Comparison of ENCODE assay signal across 1 cellular context in genomic region chr4:98642991-98643426, GRCh38.
A peak's percentile ranks its signal among the peaks of the same experiment; 100 is the strongest.
TF ChIP-seq lines count a peak whose summit lies in the region.

No MANE protein-coding gene starts in this region.

TF ChIP-seq in HepG2, 621 proteins besides CTCF, POLR2A, EP300 and RAD21 (continued from another document):
- TF ChIP-seq, protein P1, sequence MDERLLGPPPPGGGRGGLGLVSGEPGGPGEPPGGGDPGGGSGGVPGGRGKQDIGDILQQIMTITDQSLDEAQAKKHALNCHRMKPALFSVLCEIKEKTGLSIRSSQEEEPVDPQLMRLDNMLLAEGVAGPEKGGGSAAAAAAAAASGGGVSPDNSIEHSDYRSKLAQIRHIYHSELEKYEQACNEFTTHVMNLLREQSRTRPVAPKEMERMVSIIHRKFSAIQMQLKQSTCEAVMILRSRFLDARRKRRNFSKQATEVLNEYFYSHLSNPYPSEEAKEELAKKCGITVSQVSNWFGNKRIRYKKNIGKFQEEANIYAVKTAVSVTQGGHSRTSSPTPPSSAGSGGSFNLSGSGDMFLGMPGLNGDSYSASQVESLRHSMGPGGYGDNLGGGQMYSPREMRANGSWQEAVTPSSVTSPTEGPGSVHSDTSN (CRISPR knock-in tag; IDR thresholded peaks at IDR 0.05): no peak
- no peak for TF ChIP-seq RBAK (CRISPR knock-in tag; IDR thresholded peaks at IDR 0.05)
- peak; percentile 74 for TF ChIP-seq GATAD2A (CRISPR knock-in tag; IDR thresholded peaks at IDR 0.05)
- no peak for TF ChIP-seq ATF7-NPFF (CRISPR knock-in tag; IDR thresholded peaks at IDR 0.05; ENCODE audit: low read depth)
- no peak for TF ChIP-seq SUZ12 (IDR thresholded peaks at IDR 0.05; ENCODE audit: low read depth, low read length)
- TF ChIP-seq SMYD3 (CRISPR knock-in tag; IDR thresholded peaks at IDR 0.05): no peak
- no peak for TF ChIP-seq ZNF850 (CRISPR knock-in tag; conservative IDR thresholded peaks at IDR 0.05)
- no peak for TF ChIP-seq ATF5 (CRISPR knock-in tag; IDR thresholded peaks at IDR 0.05; ENCODE audit: low read depth)
- TF ChIP-seq JUN (CRISPR knock-in tag; IDR thresholded peaks at IDR 0.05): peak; percentile 64; the same call in 1 of the 2 replicates
- TF ChIP-seq, protein P2, sequence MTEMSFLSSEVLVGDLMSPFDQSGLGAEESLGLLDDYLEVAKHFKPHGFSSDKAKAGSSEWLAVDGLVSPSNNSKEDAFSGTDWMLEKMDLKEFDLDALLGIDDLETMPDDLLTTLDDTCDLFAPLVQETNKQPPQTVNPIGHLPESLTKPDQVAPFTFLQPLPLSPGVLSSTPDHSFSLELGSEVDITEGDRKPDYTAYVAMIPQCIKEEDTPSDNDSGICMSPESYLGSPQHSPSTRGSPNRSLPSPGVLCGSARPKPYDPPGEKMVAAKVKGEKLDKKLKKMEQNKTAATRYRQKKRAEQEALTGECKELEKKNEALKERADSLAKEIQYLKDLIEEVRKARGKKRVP (CRISPR knock-in tag; IDR thresholded peaks at IDR 0.05): peak in 1 of 2 experiments; percentile 86; a peak in 2 of 4 replicates
- TF ChIP-seq CENPX (CRISPR knock-in tag; IDR thresholded peaks at IDR 0.05): no peak
- TF ChIP-seq ZNF12 (CRISPR knock-in tag; IDR thresholded peaks at IDR 0.05): peak; percentile 78
- TF ChIP-seq ZNF660 (CRISPR knock-in tag; IDR thresholded peaks at IDR 0.05; ENCODE audit: borderline replicate concordance, low read depth): no peak
- no peak for TF ChIP-seq TAF1 (CRISPR knock-in tag; IDR thresholded peaks at IDR 0.05)
- TF ChIP-seq NFE2L1 (CRISPR knock-in tag; IDR thresholded peaks at IDR 0.05; ENCODE audit: borderline replicate concordance): no peak
- TF ChIP-seq FOSL1 (CRISPR knock-in tag; IDR thresholded peaks at IDR 0.05; ENCODE audit: borderline replicate concordance): peak; percentile 83
- TF ChIP-seq, protein P3, sequence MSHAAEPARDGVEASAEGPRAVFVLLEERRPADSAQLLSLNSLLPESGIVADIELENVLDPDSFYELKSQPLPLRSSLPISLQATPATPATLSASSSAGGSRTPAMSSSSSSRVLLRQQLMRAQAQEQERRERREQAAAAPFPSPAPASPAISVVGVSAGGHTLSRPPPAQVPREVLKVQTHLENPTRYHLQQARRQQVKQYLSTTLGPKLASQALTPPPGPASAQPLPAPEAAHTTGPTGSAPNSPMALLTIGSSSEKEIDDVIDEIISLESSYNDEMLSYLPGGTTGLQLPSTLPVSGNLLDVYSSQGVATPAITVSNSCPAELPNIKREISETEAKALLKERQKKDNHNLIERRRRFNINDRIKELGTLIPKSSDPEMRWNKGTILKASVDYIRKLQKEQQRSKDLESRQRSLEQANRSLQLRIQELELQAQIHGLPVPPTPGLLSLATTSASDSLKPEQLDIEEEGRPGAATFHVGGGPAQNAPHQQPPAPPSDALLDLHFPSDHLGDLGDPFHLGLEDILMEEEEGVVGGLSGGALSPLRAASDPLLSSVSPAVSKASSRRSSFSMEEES (CRISPR knock-in tag; IDR thresholded peaks at IDR 0.05): 0 out of 2 replicates have a peak, but pooled peaks have one; percentile 30
- no peak for TF ChIP-seq ZNF512 (CRISPR knock-in tag; IDR thresholded peaks at IDR 0.05)
- no peak for TF ChIP-seq ZNF841 (CRISPR knock-in tag; IDR thresholded peaks at IDR 0.05; ENCODE audit: borderline replicate concordance)
- 0 out of 2 replicates have a peak, but pooled peaks have one; percentile 7 for TF ChIP-seq ZNF644 (CRISPR knock-in tag; IDR thresholded peaks at IDR 0.05; ENCODE audit: low read depth)
- TF ChIP-seq, protein P4, sequence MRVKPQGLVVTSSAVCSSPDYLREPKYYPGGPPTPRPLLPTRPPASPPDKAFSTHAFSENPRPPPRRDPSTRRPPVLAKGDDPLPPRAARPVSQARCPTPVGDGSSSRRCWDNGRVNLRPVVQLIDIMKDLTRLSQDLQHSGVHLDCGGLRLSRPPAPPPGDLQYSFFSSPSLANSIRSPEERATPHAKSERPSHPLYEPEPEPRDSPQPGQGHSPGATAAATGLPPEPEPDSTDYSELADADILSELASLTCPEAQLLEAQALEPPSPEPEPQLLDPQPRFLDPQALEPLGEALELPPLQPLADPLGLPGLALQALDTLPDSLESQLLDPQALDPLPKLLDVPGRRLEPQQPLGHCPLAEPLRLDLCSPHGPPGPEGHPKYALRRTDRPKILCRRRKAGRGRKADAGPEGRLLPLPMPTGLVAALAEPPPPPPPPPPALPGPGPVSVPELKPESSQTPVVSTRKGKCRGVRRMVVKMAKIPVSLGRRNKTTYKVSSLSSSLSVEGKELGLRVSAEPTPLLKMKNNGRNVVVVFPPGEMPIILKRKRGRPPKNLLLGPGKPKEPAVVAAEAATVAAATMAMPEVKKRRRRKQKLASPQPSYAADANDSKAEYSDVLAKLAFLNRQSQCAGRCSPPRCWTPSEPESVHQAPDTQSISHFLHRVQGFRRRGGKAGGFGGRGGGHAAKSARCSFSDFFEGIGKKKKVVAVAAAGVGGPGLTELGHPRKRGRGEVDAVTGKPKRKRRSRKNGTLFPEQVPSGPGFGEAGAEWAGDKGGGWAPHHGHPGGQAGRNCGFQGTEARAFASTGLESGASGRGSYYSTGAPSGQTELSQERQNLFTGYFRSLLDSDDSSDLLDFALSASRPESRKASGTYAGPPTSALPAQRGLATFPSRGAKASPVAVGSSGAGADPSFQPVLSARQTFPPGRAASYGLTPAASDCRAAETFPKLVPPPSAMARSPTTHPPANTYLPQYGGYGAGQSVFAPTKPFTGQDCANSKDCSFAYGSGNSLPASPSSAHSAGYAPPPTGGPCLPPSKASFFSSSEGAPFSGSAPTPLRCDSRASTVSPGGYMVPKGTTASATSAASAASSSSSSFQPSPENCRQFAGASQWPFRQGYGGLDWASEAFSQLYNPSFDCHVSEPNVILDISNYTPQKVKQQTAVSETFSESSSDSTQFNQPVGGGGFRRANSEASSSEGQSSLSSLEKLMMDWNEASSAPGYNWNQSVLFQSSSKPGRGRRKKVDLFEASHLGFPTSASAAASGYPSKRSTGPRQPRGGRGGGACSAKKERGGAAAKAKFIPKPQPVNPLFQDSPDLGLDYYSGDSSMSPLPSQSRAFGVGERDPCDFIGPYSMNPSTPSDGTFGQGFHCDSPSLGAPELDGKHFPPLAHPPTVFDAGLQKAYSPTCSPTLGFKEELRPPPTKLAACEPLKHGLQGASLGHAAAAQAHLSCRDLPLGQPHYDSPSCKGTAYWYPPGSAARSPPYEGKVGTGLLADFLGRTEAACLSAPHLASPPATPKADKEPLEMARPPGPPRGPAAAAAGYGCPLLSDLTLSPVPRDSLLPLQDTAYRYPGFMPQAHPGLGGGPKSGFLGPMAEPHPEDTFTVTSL (CRISPR knock-in tag; IDR thresholded peaks at IDR 0.05; ENCODE audit: borderline replicate concordance): peak; percentile 67; the same call in 1 of the 2 replicates
